8 cellular contexts compared by ENCODE assay signal in the genomic region with DNA sequence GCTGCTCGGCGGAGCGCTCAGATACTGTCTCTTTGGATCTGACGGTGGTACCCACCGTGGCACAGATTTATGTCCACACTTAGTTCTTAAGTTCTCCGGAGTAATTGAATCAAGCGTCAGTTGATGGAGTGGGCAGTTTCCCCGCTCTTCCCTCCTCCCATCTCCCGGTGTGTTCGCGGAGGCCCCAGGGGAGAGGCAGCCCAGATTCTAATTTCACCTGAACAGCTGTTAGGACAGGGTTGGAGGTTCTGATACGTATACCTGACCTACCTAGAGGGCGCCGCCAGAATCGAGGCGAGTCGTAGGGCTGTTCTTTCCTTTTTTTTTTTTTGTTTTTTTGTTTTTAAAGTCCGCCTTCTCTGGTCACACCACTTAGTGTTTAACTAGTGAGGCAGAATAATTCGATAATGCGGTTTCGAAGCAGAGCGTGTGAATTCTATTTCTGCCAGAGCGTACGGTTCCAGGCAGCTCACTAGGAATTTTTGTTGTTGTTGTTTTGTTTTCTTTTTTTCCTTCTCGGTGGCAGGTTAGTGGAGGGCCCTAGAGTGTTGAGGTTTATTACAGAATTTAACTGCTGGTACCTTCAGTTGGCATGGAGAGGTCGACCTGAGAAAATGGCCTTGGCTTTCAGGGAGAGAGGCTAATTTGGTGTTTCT. TPM values are rescaled to one million over a fixed set of nuclear protein-coding genes. Genes with fewer than 3 reads are reported as not detected.
A peak's percentile ranks its signal among the peaks of the same experiment; 100 is the strongest.
DNase-seq lines count a peak whose midpoint lies in the region; ATAC-seq, FAIRE-seq and TF ChIP-seq lines count a peak whose summit lies in the region.

No MANE protein-coding gene starts in this region.

- no peaks in the 10 kb centered on the region for H3K36me3 Mint-ChIP-seq in Caco-2 (ENCODE audit: insufficient read depth, unreplicated experiment)
- H3K36me3 Mint-ChIP-seq in progenitor cell of endocrine pancreas (ENCODE audit: insufficient read depth) = peaks cover 2% of the 10 kb centered on the region

- POLR2A ChIA-PET in Caco-2 (lab: Charles Lee) = interaction anchor here (1.9 kb wide), 1 partner anchor 15 kb away, joined by 8 read pairs; no protein-coding TSS in a partner anchor
- POLR2A ChIA-PET in PC-9 (lab: Charles Lee; ENCODE audit: unreplicated experiment) = interaction anchor here (0.6 kb wide), 2 partner anchors 220 to 1217 kb away, joined by 3 to 14 read pairs; no protein-coding TSS in a partner anchor

- peaks cover 19% of the 10 kb centered on the region for H3K4me1 ChIP-seq in Caco-2
- peaks cover 28% of the 10 kb centered on the region for H3K4me1 ChIP-seq in PC-9 (replicated peaks; ENCODE audit: insufficient read depth)

- peak in 1 of 2 experiments; percentile 47 for DNase-seq in Caco-2
- DNase-seq in H7 = peak; percentile 57
- DNase-seq in PC-9 = peak; percentile 45 to 68
- DNase-seq in Right ventricle myocardium superior = no peak
- DNase-seq in progenitor cell of endocrine pancreas (ENCODE audit: low spot score, unreplicated experiment) = no peak
- no peak for DNase-seq in CD1c-positive myeloid dendritic cell (ENCODE audit: extremely low spot score)
- no peak for DNase-seq in HUDEP-2 (lab: John Stamatoyannopoulos, UW; ENCODE audit: unreplicated experiment in 76 of 76)
- DNase-seq in GM12891 (ENCODE audit: insufficient read length, low spot score) = no peak

- peak overlapping the region; percentile 81 for H3K27ac ChIP-seq in PC-9

- H3K4me3 ChIP-seq in Caco-2 (ENCODE audit: low read depth, low read length) (peak overlapping the region; percentile 49), H7 (ENCODE audit: insufficient read depth, low read depth, low read length) (peak overlapping the region; percentile 46), PC-9 (peak overlapping the region; percentile 77)

- H3K27me3 Mint-ChIP-seq in Caco-2 (ENCODE audit: insufficient read depth, unreplicated experiment) (no peaks in the 10 kb centered on the region), progenitor cell of endocrine pancreas (peaks cover 61% of the 10 kb centered on the region)

- H3F3A ChIP-seq in PC-9 (ENCODE audit: insufficient read depth, low read depth) = peaks cover 23% of the 10 kb centered on the region

- CTCF ChIA-PET in Caco-2 (lab: Charles Lee) (interaction anchor here (0.7 to 3.3 kb wide), 5 partner anchors 9 to 37 kb away, joined by 3 to 19 read pairs (median 5); no protein-coding TSS in a partner anchor), PC-9 (lab: Charles Lee) (interaction anchor here (0.5 kb wide), 1 partner anchor 1679 kb away, joined by 4 read pairs; no protein-coding TSS in a partner anchor)

- TF ChIP-seq CTCF in Caco-2 (IDR thresholded peaks at IDR 0.05; ENCODE audit: insufficient read depth in 1 of 2, low read depth in 1 of 2, low read length in 1 of 2, severe bottlenecking in 1 of 2, unreplicated experiment in 1 of 2) (no peak), PC-9 (conservative IDR thresholded peaks at IDR 0.05) (peak; percentile 26; the same call in 1 of the 2 replicates), progenitor cell of endocrine pancreas (IDR thresholded peaks at IDR 0.05; ENCODE audit: unreplicated experiment) (no peak)

- H3K4me3 Mint-ChIP-seq in Caco-2 (ENCODE audit: unreplicated experiment) = peak overlapping the region; percentile 90
- peak overlapping the region; percentile 78 for H3K4me3 Mint-ChIP-seq in progenitor cell of endocrine pancreas (ENCODE audit: low read depth)

- H3K9me3 ChIP-seq in Caco-2 (no peaks in the 10 kb centered on the region), PC-9 (ENCODE audit: insufficient read depth, low read depth) (no peaks in the 10 kb centered on the region)

- H3K9me3 Mint-ChIP-seq in Caco-2 (ENCODE audit: unreplicated experiment) = no peaks in the 10 kb centered on the region
- H3K9me3 Mint-ChIP-seq in progenitor cell of endocrine pancreas (ENCODE audit: low read depth) = peaks cover 7% of the 10 kb centered on the region

- FAIRE-seq in GM12891 (lab: Jason Lieb, UNC) = no peak

- H4K20me1 ChIP-seq in PC-9 (ENCODE audit: insufficient read depth) = no peaks in the 10 kb centered on the region

- peak overlapping the region; percentile 99 for H3K4me2 ChIP-seq in PC-9

- H3K9me2 ChIP-seq in PC-9 (ENCODE audit: insufficient read depth) = no peaks in the 10 kb centered on the region

- BruUV-seq in Caco-2 (replicated peaks; lab: Mats Ljungman, UMichigan) = no TSS peak
- BruUV-seq in PC-9 (replicated peaks; lab: Mats Ljungman, UMichigan) = no TSS peak

- peak overlapping the region; percentile 90 for H2AFZ ChIP-seq in PC-9

- ATAC-seq in Right ventricle myocardium superior (ENCODE audit: poor library complexity) = peak; percentile 8

- peaks cover 34% of the 10 kb centered on the region for H3K79me2 ChIP-seq in PC-9 (ENCODE audit: low read depth)

- H3K4me1 Mint-ChIP-seq in Caco-2 (ENCODE audit: low read depth, unreplicated experiment) (peaks cover 7% of the 10 kb centered on the region), progenitor cell of endocrine pancreas (ENCODE audit: low read depth) (peaks cover 11% of the 10 kb centered on the region)

- H3K36me3 ChIP-seq in Caco-2 (ENCODE audit: control insufficient read depth, insufficient read depth, low read length) (no peaks in the 10 kb centered on the region), H7 (replicated peaks; ENCODE audit: control insufficient read depth, insufficient read depth, low read length) (no peaks in the 10 kb centered on the region), PC-9 (ENCODE audit: low read depth) (no peaks in the 10 kb centered on the region)

- H3K27ac Mint-ChIP-seq in Caco-2 (ENCODE audit: unreplicated experiment) = peak overlapping the region; percentile 80
- H3K27ac Mint-ChIP-seq in progenitor cell of endocrine pancreas = peak overlapping the region; percentile 88

- no peak for TF ChIP-seq POLR2A in GM12891 (IDR thresholded peaks at IDR 0.05; ENCODE audit: low read depth, low read length)

- H3K27me3 ChIP-seq in Caco-2 (replicated peaks; ENCODE audit: control insufficient read depth, insufficient read depth, low read length) = no peaks in the 10 kb centered on the region
- H3K27me3 ChIP-seq in H7 (ENCODE audit: control insufficient read depth, insufficient read depth, low read length) = peaks cover 52% of the 10 kb centered on the region
- no peaks in the 10 kb centered on the region for H3K27me3 ChIP-seq in PC-9 (ENCODE audit: insufficient read depth, low read depth)

- intact Hi-C loops in Caco-2 (cut with micrococcal nuclease; ENCODE audit: unreplicated experiment) = loop anchor here (5.0 kb wide), 1 partner anchor 39 kb away; no protein-coding TSS in a partner anchor
- intact Hi-C loops in PC-9 (cut with micrococcal nuclease; ENCODE audit: unreplicated experiment) = no loop called here
- intact Hi-C loops in Right ventricle myocardium superior (cut with DNase I) = no loop called here

TF ChIP-seq in GM12891, 5 proteins besides CTCF, POLR2A, EP300 and RAD21:
- no peak for TF ChIP-seq PAX5 (IDR thresholded peaks at IDR 0.05; ENCODE audit: insufficient read depth, low read length, severe bottlenecking)
- TF ChIP-seq TAF1 (IDR thresholded peaks at IDR 0.05; ENCODE audit: low read depth, low read length) = no peak
- no peak for TF ChIP-seq POLR2AphosphoS5 (IDR thresholded peaks at IDR 0.05; ENCODE audit: low read depth, low read length)
TF ChIP-seq in GM12891: peak in this region for 0.

RNA-seq across cellular contexts. Expression of a gene that starts 22.3 kb away (rescaled TPM):
- total RNA-seq in Caco-2 (2022) = 62.9 and 75.1 TPM in 2 replicates
- total RNA-seq in H7 (2014; rRNA removed; shearing (Covaris generic)) = 27.5 and 34.7 TPM in 2 replicates
- total RNA-seq in PC-9 (2021) = 68.4 and 74.9 TPM in 2 replicates
- 97.9 TPM for total RNA-seq in Right ventricle myocardium superior
- 71.5 and 78.8 TPM in 2 replicates for total RNA-seq in progenitor cell of endocrine pancreas
- polyA plus RNA-seq in GM12891 (2012; ENCODE audit: low read depth, missing spikeins) = 10.2 TPM

RNA-seq across cellular contexts. Expression of a gene that starts 42.9 kb away (rescaled TPM):
- 10.8 and 10.9 TPM in 2 replicates for total RNA-seq in Caco-2 (2022)
- 0.62 and 1.4 TPM in 2 replicates for total RNA-seq in H7 (2014; rRNA removed; shearing (Covaris generic))
- 8.6 and 9.0 TPM in 2 replicates for total RNA-seq in PC-9 (2021)
- total RNA-seq in Right ventricle myocardium superior = 0.83 TPM
- 3.0 and 3.4 TPM in 2 replicates for total RNA-seq in progenitor cell of endocrine pancreas
- 2.1 TPM for polyA plus RNA-seq in GM12891 (2012; ENCODE audit: low read depth, missing spikeins)

Comparison
In these comparisons a context has a peak if more than half of its experiments do, and no peak if none do; other contexts are left out.
1. DNase-seq: peak in H7 (single experiment) and PC-9 (2 of 2); none in Right ventricle myocardium superior (single experiment), progenitor cell of endocrine pancreas (single experiment), CD1c-positive myeloid dendritic cell (single experiment), HUDEP-2 (0 of 76) and GM12891 (single experiment).
2. Peak in every context shown above with its lines, with median percentiles within 50 percentile points of each other: H3K4me3 ChIP-seq.